In the genomic region with DNA sequence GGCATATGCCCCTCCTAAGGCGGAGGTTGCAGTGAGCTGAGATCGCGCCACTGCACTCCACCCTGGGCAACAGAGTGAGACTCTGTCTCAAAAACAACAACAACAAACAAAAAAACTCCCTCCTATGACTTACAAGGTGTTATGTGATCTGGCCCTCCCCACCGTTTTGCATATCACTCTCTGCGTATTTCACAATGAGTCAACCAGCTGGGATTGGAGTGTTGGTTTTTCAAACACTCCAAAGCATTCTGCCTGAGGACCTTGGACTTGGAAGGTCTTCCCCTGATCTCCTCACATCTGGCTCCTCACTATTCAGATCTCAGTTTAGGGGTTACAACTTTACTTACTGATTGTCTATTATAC, we compare ENCODE assay signal across 1 cellular context.
TF ChIP-seq lines count a peak whose summit lies in the region.

No MANE protein-coding gene starts in this region.

TF ChIP-seq in HepG2, 621 proteins besides CTCF, POLR2A, EP300 and RAD21 (continued from another document):
- TF ChIP-seq, protein P1, sequence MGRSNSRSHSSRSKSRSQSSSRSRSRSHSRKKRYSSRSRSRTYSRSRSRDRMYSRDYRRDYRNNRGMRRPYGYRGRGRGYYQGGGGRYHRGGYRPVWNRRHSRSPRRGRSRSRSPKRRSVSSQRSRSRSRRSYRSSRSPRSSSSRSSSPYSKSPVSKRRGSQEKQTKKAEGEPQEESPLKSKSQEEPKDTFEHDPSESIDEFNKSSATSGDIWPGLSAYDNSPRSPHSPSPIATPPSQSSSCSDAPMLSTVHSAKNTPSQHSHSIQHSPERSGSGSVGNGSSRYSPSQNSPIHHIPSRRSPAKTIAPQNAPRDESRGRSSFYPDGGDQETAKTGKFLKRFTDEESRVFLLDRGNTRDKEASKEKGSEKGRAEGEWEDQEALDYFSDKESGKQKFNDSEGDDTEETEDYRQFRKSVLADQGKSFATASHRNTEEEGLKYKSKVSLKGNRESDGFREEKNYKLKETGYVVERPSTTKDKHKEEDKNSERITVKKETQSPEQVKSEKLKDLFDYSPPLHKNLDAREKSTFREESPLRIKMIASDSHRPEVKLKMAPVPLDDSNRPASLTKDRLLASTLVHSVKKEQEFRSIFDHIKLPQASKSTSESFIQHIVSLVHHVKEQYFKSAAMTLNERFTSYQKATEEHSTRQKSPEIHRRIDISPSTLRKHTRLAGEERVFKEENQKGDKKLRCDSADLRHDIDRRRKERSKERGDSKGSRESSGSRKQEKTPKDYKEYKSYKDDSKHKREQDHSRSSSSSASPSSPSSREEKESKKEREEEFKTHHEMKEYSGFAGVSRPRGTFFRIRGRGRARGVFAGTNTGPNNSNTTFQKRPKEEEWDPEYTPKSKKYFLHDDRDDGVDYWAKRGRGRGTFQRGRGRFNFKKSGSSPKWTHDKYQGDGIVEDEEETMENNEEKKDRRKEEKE (IDR thresholded peaks at IDR 0.05), result no peak
- TF ChIP-seq MED1 (CRISPR knock-in tag; IDR thresholded peaks at IDR 0.05) (peak; percentile 22; the same call in 1 of the 2 replicates), HOMEZ (CRISPR knock-in tag; IDR thresholded peaks at IDR 0.05; ENCODE audit: low read depth) (peak; percentile 24; the same call in 1 of the 2 replicates), MIER2 (CRISPR knock-in tag; IDR thresholded peaks at IDR 0.05) (no peak), FOXA3 (CRISPR knock-in tag; IDR thresholded peaks at IDR 0.05) (peak; percentile 62), FOXA1 (IDR thresholded peaks at IDR 0.05) (no peak), FOXA1 (CRISPR knock-in tag; IDR thresholded peaks at IDR 0.05) (peak; percentile 47; the same call in 1 of the 2 replicates), ZNF331 (CRISPR knock-in tag; IDR thresholded peaks at IDR 0.05) (0 out of 2 replicates have a peak, but pooled peaks have one; percentile 23), FOXP1 (IDR thresholded peaks at IDR 0.05) (no peak), FOXP1 (CRISPR knock-in tag; IDR thresholded peaks at IDR 0.05) (peak; percentile 81), SOX13 (IDR thresholded peaks at IDR 0.05) (no peak), SOX13 (CRISPR knock-in tag; conservative IDR thresholded peaks at IDR 0.05 in 1 of 2, IDR thresholded peaks at IDR 0.05 in 1 of 2) (peak in 1 of 2 experiments; percentile 53; a peak in 1 of 4 replicates), PATZ1 (CRISPR knock-in tag; IDR thresholded peaks at IDR 0.05) (peak; percentile 63), CEBPG (CRISPR knock-in tag; IDR thresholded peaks at IDR 0.05) (peak; percentile 86), BCL6 (CRISPR knock-in tag; IDR thresholded peaks at IDR 0.05) (peak; percentile 26), SAP130 (CRISPR knock-in tag; IDR thresholded peaks at IDR 0.05; ENCODE audit: low read depth) (peak; percentile 37), GFI1 (CRISPR knock-in tag; IDR thresholded peaks at IDR 0.05; ENCODE audit: borderline replicate concordance) (0 out of 2 replicates have a peak, but pooled peaks have one; percentile 21)
- TF ChIP-seq, protein P2, sequence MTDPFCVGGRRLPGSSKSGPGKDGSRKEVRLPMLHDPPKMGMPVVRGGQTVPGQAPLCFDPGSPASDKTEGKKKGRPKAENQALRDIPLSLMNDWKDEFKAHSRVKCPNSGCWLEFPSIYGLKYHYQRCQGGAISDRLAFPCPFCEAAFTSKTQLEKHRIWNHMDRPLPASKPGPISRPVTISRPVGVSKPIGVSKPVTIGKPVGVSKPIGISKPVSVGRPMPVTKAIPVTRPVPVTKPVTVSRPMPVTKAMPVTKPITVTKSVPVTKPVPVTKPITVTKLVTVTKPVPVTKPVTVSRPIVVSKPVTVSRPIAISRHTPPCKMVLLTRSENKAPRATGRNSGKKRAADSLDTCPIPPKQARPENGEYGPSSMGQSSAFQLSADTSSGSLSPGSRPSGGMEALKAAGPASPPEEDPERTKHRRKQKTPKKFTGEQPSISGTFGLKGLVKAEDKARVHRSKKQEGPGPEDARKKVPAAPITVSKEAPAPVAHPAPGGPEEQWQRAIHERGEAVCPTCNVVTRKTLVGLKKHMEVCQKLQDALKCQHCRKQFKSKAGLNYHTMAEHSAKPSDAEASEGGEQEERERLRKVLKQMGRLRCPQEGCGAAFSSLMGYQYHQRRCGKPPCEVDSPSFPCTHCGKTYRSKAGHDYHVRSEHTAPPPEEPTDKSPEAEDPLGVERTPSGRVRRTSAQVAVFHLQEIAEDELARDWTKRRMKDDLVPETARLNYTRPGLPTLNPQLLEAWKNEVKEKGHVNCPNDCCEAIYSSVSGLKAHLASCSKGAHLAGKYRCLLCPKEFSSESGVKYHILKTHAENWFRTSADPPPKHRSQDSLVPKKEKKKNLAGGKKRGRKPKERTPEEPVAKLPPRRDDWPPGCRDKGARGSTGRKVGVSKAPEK (CRISPR knock-in tag; IDR thresholded peaks at IDR 0.05; ENCODE audit: borderline replicate concordance), result no peak
- TF ChIP-seq, protein P3, sequence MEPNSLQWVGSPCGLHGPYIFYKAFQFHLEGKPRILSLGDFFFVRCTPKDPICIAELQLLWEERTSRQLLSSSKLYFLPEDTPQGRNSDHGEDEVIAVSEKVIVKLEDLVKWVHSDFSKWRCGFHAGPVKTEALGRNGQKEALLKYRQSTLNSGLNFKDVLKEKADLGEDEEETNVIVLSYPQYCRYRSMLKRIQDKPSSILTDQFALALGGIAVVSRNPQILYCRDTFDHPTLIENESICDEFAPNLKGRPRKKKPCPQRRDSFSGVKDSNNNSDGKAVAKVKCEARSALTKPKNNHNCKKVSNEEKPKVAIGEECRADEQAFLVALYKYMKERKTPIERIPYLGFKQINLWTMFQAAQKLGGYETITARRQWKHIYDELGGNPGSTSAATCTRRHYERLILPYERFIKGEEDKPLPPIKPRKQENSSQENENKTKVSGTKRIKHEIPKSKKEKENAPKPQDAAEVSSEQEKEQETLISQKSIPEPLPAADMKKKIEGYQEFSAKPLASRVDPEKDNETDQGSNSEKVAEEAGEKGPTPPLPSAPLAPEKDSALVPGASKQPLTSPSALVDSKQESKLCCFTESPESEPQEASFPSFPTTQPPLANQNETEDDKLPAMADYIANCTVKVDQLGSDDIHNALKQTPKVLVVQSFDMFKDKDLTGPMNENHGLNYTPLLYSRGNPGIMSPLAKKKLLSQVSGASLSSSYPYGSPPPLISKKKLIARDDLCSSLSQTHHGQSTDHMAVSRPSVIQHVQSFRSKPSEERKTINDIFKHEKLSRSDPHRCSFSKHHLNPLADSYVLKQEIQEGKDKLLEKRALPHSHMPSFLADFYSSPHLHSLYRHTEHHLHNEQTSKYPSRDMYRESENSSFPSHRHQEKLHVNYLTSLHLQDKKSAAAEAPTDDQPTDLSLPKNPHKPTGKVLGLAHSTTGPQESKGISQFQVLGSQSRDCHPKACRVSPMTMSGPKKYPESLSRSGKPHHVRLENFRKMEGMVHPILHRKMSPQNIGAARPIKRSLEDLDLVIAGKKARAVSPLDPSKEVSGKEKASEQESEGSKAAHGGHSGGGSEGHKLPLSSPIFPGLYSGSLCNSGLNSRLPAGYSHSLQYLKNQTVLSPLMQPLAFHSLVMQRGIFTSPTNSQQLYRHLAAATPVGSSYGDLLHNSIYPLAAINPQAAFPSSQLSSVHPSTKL (CRISPR knock-in tag; IDR thresholded peaks at IDR 0.05), result peak; percentile 80
- TF ChIP-seq, protein P4, sequence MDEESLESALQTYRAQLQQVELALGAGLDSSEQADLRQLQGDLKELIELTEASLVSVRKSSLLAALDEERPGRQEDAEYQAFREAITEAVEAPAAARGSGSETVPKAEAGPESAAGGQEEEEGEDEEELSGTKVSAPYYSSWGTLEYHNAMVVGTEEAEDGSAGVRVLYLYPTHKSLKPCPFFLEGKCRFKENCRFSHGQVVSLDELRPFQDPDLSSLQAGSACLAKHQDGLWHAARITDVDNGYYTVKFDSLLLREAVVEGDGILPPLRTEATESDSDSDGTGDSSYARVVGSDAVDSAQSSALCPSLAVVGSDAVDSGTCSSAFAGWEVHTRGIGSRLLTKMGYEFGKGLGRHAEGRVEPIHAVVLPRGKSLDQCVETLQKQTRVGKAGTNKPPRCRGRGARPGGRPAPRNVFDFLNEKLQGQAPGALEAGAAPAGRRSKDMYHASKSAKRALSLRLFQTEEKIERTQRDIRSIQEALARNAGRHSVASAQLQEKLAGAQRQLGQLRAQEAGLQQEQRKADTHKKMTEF (CRISPR knock-in tag; IDR thresholded peaks at IDR 0.05), result 0 out of 2 replicates have a peak, but pooled peaks have one; percentile 39
